ENCODE assay signal across 8 cellular contexts in the genomic region with DNA sequence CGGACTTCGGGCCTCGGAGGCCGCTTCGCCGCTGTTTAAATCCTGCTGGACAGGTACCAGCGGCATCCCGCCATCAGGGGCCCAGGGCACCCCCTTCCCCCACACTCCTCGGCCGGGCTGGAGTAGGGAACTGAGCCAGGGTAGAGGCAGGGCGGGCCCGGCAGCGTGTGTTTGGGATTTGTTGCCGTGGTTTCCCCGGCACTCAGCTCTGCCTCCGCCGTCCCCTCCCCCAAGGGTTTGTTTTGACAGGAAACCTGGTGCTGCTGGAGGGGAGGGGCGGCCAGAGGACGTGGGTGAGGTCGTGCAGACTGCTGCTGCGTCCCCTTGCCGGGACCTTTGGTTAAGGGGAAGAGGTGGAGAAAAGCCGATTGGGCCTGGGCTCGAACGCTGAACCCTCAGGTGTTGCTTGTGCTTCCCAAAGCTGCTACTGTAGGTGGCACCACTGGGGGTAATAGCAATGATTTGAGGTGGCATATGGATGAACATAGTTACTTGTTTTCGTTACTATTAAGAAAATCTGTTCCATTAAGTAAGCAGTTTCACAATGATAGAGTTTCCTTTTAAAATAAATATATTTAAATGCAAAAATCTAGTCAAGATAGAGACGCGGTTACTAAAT. TPM values are rescaled to one million over a fixed set of nuclear protein-coding genes. Genes with fewer than 3 reads are reported as not detected.
DNase-seq lines count a peak whose midpoint lies in the region; ATAC-seq, FAIRE-seq and TF ChIP-seq lines count a peak whose summit lies in the region.

No MANE protein-coding gene starts in this region.

- H3K27me3 ChIP-seq in CD8-positive, alpha-beta memory T cell (ENCODE audit: insufficient read depth, low read length, poor library complexity, severe bottlenecking) = no peaks in the 10 kb centered on the region
- no peaks in the 10 kb centered on the region for H3K27me3 ChIP-seq in layer of hippocampus (ENCODE audit: control insufficient read depth, insufficient read depth, low read length)

- peak overlapping the region; percentile 96 to 100 (median 100) for H3K27ac Mint-ChIP-seq in CD8-positive, alpha-beta memory T cell

- no peaks in the 10 kb centered on the region for H3K9me3 ChIP-seq in CD8-positive, alpha-beta memory T cell (ENCODE audit: low read length)

- H3K36me3 ChIP-seq in CD8-positive, alpha-beta memory T cell (ENCODE audit: insufficient read depth, low read length) = no peaks in the 10 kb centered on the region

- H3K9me3 Mint-ChIP-seq in CD8-positive, alpha-beta memory T cell = no peaks in the 10 kb centered on the region

- POLR2A ChIA-PET in CD8-positive, alpha-beta memory T cell (lab: Charles Lee) = interaction anchor here (0.9 to 3.1 kb wide), 5 partner anchors 34 to 652 kb away, joined by 3 to 15 read pairs (median 3); partner anchors contain the start of genes POLR3B and TMEM263

- peaks cover 0 to 8% of the 10 kb centered on the region in 2 donors for H3K27me3 Mint-ChIP-seq in CD8-positive, alpha-beta memory T cell

- peaks cover 62% of the 10 kb centered on the region for H3K4me1 ChIP-seq in CD8-positive, alpha-beta memory T cell (ENCODE audit: insufficient read depth, low read length)

- no peak for ATAC-seq in GM18873 (IDR thresholded peaks at IDR 0.05; ENCODE audit: low FRiP score, unreplicated experiment)

- peak overlapping the region; percentile 82 to 98 (median 96) for H3K4me3 Mint-ChIP-seq in CD8-positive, alpha-beta memory T cell

- H3K27ac ChIP-seq in CD8-positive, alpha-beta memory T cell (ENCODE audit: low read depth, low read length) = peak overlapping the region; percentile 98
- peak overlapping the region; percentile 100 for H3K27ac ChIP-seq in layer of hippocampus (ENCODE audit: low read depth, low read length)

- peak; percentile 75 to 99 (median 93) for DNase-seq in CD8-positive, alpha-beta memory T cell
- peak; percentile 32 for DNase-seq in H54 (ENCODE audit: insufficient read length, low spot score)
- peak; percentile 78 for DNase-seq in NCI-H2171 treated with DMSO at 0.1 percent for 48 hours (lab: John Stamatoyannopoulos, UW)
- peak; percentile 82 for DNase-seq in activated CD4-positive, alpha-beta T cell treated with anti-CD3 and anti-CD28 coated beads for 48 hours
- DNase-seq in choroid plexus epithelial cell (ENCODE audit: low read depth) = peak; percentile 85
- peak in 3 of 4 experiments; percentile 33 to 68 (median 48) for DNase-seq in stimulated activated CD4-positive, alpha-beta T cell treated with anti-CD3 and anti-CD28 coated beads, Interleukin-1b, Interleukin-23, amount 100 ng/mL, for 24 hours (ENCODE audit: low read depth in 4 of 4, low spot score in 1 of 4)

- peak overlapping the region; percentile 88 for H3K4me3 ChIP-seq in CD8-positive, alpha-beta memory T cell (ENCODE audit: low read length)
- peak overlapping the region; percentile 92 for H3K4me3 ChIP-seq in choroid plexus epithelial cell (ENCODE audit: low read depth, low read length)

- TF ChIP-seq POLR2A in H54 (IDR thresholded peaks at IDR 0.05; ENCODE audit: low read depth, low read length) = no peak

- no peak for FAIRE-seq in H54 (lab: Jason Lieb, UNC)

- H3K36me3 Mint-ChIP-seq in CD8-positive, alpha-beta memory T cell = peaks cover 0 to 38% (median 0%) of the 10 kb centered on the region in 3 donors

- TF ChIP-seq CTCF in choroid plexus epithelial cell (conservative IDR thresholded peaks at IDR 0.05; ENCODE audit: low read depth, low read length) = no peak

- CTCF ChIA-PET in CD8-positive, alpha-beta memory T cell (lab: Charles Lee) = interaction anchor here (0.7 to 2.6 kb wide), 5 partner anchors 21 to 652 kb away, joined by 3 to 19 read pairs (median 5); partner anchors contain the start of genes POLR3B and TMEM263

- H3K4me1 Mint-ChIP-seq in CD8-positive, alpha-beta memory T cell = peaks cover 54 to 65% (median 62%) of the 10 kb centered on the region in 3 donors

RNA-seq across cellular contexts. Expression of gene TCP11L2, which starts 0.8 kb away (rescaled TPM):
- total RNA-seq in CD8-positive, alpha-beta memory T cell = 10 to 100 TPM; 11.8 to 13.0 TPM
- 19.3 TPM for polyA plus RNA-seq in CD8-positive, alpha-beta memory T cell

RNA-seq across cellular contexts. Expression of gene POLR3B, which starts 54.2 kb away (rescaled TPM):
- 10 to 100 TPM; 13.4 to 14.6 TPM for total RNA-seq in CD8-positive, alpha-beta memory T cell
- 5.3 TPM for polyA plus RNA-seq in CD8-positive, alpha-beta memory T cell

RNA-seq across cellular contexts. Expression of gene CKAP4, which starts 55.5 kb away (rescaled TPM):
- 10 to 100 TPM; 10.1 to 11.3 TPM for total RNA-seq in CD8-positive, alpha-beta memory T cell
- polyA plus RNA-seq in CD8-positive, alpha-beta memory T cell = 7.6 TPM

Comparison
In these comparisons a context has a peak if more than half of its experiments do, and no peak if none do; other contexts are left out.
1. DNase-seq: peak in every context shown above with its lines; median percentile 93 in CD8-positive, alpha-beta memory T cell; 85 in choroid plexus epithelial cell; 82 in activated CD4-positive, alpha-beta T cell treated with anti-CD3 and anti-CD28 coated beads for 48 hours; 78 in NCI-H2171 treated with DMSO at 0.1 percent for 48 hours; 48 in stimulated activated CD4-positive, alpha-beta T cell treated with anti-CD3 and anti-CD28 coated beads, Interleukin-1b, Interleukin-23, amount 100 ng/mL, for 24 hours; 32 in H54.